8 cellular contexts compared by ENCODE assay signal in genomic region chr17:38752930-38753506, GRCh38. TPM values are rescaled to one million over a fixed set of nuclear protein-coding genes. Genes with fewer than 3 reads are reported as not detected.
DNase-seq lines count a peak whose midpoint lies in the region; TF ChIP-seq lines count a peak whose summit lies in the region.

No MANE protein-coding gene starts in this region.

- peaks cover 31% of the 10 kb centered on the region for H3K27me3 Mint-ChIP-seq in activated T-cell treated with anti-CD3 and anti-CD28 coated beads, Interleukin-2, amount 50 U/mL, for 24 hours

- H3K27ac Mint-ChIP-seq in activated T-cell treated with anti-CD3 and anti-CD28 coated beads, Interleukin-2, amount 50 U/mL, for 24 hours = peak overlapping the region; percentile 99

- peaks cover 56% of the 10 kb centered on the region for H3K4me1 Mint-ChIP-seq in activated T-cell treated with anti-CD3 and anti-CD28 coated beads, Interleukin-2, amount 50 U/mL, for 24 hours (ENCODE audit: low read depth)

- TF ChIP-seq POLR2A in sigmoid colon (IDR thresholded peaks at IDR 0.05) = no peak

- H3K9ac ChIP-seq in fibroblast of lung (ENCODE audit: insufficient read depth, low read length) = peak overlapping the region; percentile 77

- peak overlapping the region; percentile 93 for H3K4me3 Mint-ChIP-seq in activated T-cell treated with anti-CD3 and anti-CD28 coated beads, Interleukin-2, amount 50 U/mL, for 24 hours

- peak overlapping the region; percentile 21 for H2AFZ ChIP-seq in fibroblast of lung (ENCODE audit: low read length)

- no peak for DNase-seq in activated T-cell treated with anti-CD3 and anti-CD28 coated beads, Interleukin-2, amount 50 U/mL, for 24 hours
- DNase-seq in activated T-cell treated with anti-CD3 and anti-CD28 coated beads, Interleukin-2, amount 50 U/mL, for 1 hour = no peak
- DNase-seq in RKO (ENCODE audit: low spot score) (peak; percentile 19), fibroblast of lung (ENCODE audit: low read depth in 2 of 2) (no peak), sigmoid colon (no peak), GM20000 (ENCODE audit: low spot score) (no peak), kidney tubule cell (ENCODE audit: low spot score) (no peak)
- DNase-seq in stimulated activated CD4-positive, alpha-beta T cell treated with anti-CD3 and anti-CD28 coated beads, Interleukin-4, amount 100 ng/mL, for 4 hours = no peak

- no peaks in the 10 kb centered on the region for H3K9me3 Mint-ChIP-seq in activated T-cell treated with anti-CD3 and anti-CD28 coated beads, Interleukin-2, amount 50 U/mL, for 24 hours

- peak overlapping the region; percentile 71 to 85 (median 78) for H3K4me3 ChIP-seq in fibroblast of lung (replicated peaks in 1 of 4; ENCODE audit: control extremely low read depth in 1 of 4, insufficient read depth in 1 of 4, low read depth in 3 of 4, low read length in 4 of 4)
- H3K4me3 ChIP-seq in sigmoid colon = peak overlapping the region; percentile 78 to 92 (median 86)

- H3K27ac ChIP-seq in fibroblast of lung (ENCODE audit: insufficient read depth, low read length) = peak overlapping the region; percentile 80
- peak overlapping the region; percentile 86 to 94 (median 89) for H3K27ac ChIP-seq in sigmoid colon

- TF ChIP-seq EP300 in sigmoid colon (IDR thresholded peaks at IDR 0.05) = no peak

- no peaks in the 10 kb centered on the region for H3K9me3 ChIP-seq in fibroblast of lung (ENCODE audit: control insufficient read depth, insufficient read depth, low read depth, low read length)
- H3K9me3 ChIP-seq in sigmoid colon = no peaks in the 10 kb centered on the region

- intact Hi-C loops in sigmoid colon (cut with DNase I) = loop anchor here (1.0 kb wide), 1 partner anchor 72 kb away; the partner anchor contains the start of gene CWC25

- peak overlapping the region; percentile 86 for H3K4me2 ChIP-seq in fibroblast of lung (ENCODE audit: extremely low read depth, insufficient read depth, low read length)

- peaks cover 22% of the 10 kb centered on the region for H3K79me2 ChIP-seq in fibroblast of lung (ENCODE audit: control insufficient read depth, insufficient read depth, low read length)

- peaks cover 5% of the 10 kb centered on the region for H3K36me3 ChIP-seq in fibroblast of lung (ENCODE audit: control insufficient read depth, insufficient read depth, low read length)
- H3K36me3 ChIP-seq in sigmoid colon = peaks cover 9 to 34% (median 18%) of the 10 kb centered on the region in 4 donors

- WGBS in sigmoid colon, 2 donors = 3 to 7% methylated on average over 32 of the region's 32 CpGs

- H3K27me3 ChIP-seq in fibroblast of lung (ENCODE audit: control insufficient read depth, insufficient read depth, low read length) = no peaks in the 10 kb centered on the region
- H3K27me3 ChIP-seq in sigmoid colon = peaks cover 0 to 17% (median 0%) of the 10 kb centered on the region in 3 donors

- H3K4me1 ChIP-seq in fibroblast of lung (ENCODE audit: control insufficient read depth, extremely low read depth, insufficient read depth, low read length) (peaks cover 2% of the 10 kb centered on the region), sigmoid colon (peaks cover 0 to 53% (median 51%) of the 10 kb centered on the region in 4 donors)

- no peaks in the 10 kb centered on the region for H4K20me1 ChIP-seq in fibroblast of lung (ENCODE audit: control insufficient read depth, extremely low read depth, insufficient read depth, low read length)

- TF ChIP-seq CTCF in fibroblast of lung (conservative IDR thresholded peaks at IDR 0.05 in 1 of 2, IDR thresholded peaks at IDR 0.05 in 1 of 2; ENCODE audit: low read depth in 1 of 2, low read length in 2 of 2) (no peak), sigmoid colon (IDR thresholded peaks at IDR 0.05) (no peak), GM20000 (IDR thresholded peaks at IDR 0.05; ENCODE audit: extremely low read depth, missing control alignments) (no peak)

- H3K36me3 Mint-ChIP-seq in activated T-cell treated with anti-CD3 and anti-CD28 coated beads, Interleukin-2, amount 50 U/mL, for 24 hours (ENCODE audit: low read depth) = peaks cover 59% of the 10 kb centered on the region

RNA-seq across cellular contexts. Expression of gene PSMB3, which starts 0.5 kb away (rescaled TPM):
- 215 and 299 TPM in 2 replicates for total RNA-seq in fibroblast of lung
- polyA plus RNA-seq in fibroblast of lung = 210 and 334 TPM in 2 replicates
- polyA plus RNA-seq in fibroblast of lung (2012) = 196 and 333 TPM in 2 replicates
- 291 and 439 TPM in 2 replicates for polyA minus RNA-seq in fibroblast of lung (ENCODE audit: low replicate concordance)
- 100 to 1,000 TPM; 135 to 198 (median 153) TPM for total RNA-seq in sigmoid colon
- polyA plus RNA-seq in sigmoid colon = 100 to 1,000 TPM; 246 to 280 (median 258) TPM

RNA-seq across cellular contexts. Expression of gene PCGF2, which starts 4.9 kb away (rescaled TPM):
- total RNA-seq in fibroblast of lung = 2.3 and 4.0 TPM in 2 replicates
- 8.0 and 10.5 TPM in 2 replicates for polyA plus RNA-seq in fibroblast of lung
- polyA plus RNA-seq in fibroblast of lung (2012) = 35.7 and 39.0 TPM in 2 replicates
- polyA minus RNA-seq in fibroblast of lung (ENCODE audit: low replicate concordance) = 34.4 and 47.9 TPM in 2 replicates
- total RNA-seq in sigmoid colon = 1 to 10 TPM; 4.3 to 8.9 (median 5.6) TPM
- 10 to 100 TPM; 19.6 to 32.6 (median 22.8) TPM for polyA plus RNA-seq in sigmoid colon

RNA-seq across cellular contexts. Expression of gene CISD3, which starts 22.9 kb away (rescaled TPM):
- 4.0 and 4.4 TPM in 2 replicates for total RNA-seq in fibroblast of lung
- 5.7 and 7.6 TPM in 2 replicates for polyA plus RNA-seq in fibroblast of lung
- polyA plus RNA-seq in fibroblast of lung (2012) = 26.6 and 36.9 TPM in 2 replicates
- polyA minus RNA-seq in fibroblast of lung (ENCODE audit: low replicate concordance) = 14.4 and 14.9 TPM in 2 replicates
- 10 to 100 TPM in 3 of 4 donors, 1 to 10 TPM in 1; 9.2 to 19.3 (median 14.6) TPM for total RNA-seq in sigmoid colon
- polyA plus RNA-seq in sigmoid colon = 100 to 1,000 TPM; 104 to 115 (median 108) TPM

RNA-seq across cellular contexts. Expression of gene PIP4K2B, which starts 46.3 kb away (rescaled TPM):
- total RNA-seq in fibroblast of lung (38.5 and 43.8 TPM in 2 replicates), sigmoid colon (10 to 100 TPM; 44.1 to 50.1 (median 44.6) TPM)
- polyA plus RNA-seq in fibroblast of lung (30.6 and 33.5 TPM in 2 replicates), sigmoid colon (10 to 100 TPM in 1 of 3 donors, 1 to 10 TPM in 2; 5.1 to 21.6 (median 6.6) TPM)
- 34.7 and 34.9 TPM in 2 replicates for polyA plus RNA-seq in fibroblast of lung (2012)
- polyA minus RNA-seq in fibroblast of lung (ENCODE audit: low replicate concordance) = 54.0 and 77.6 TPM in 2 replicates

RNA-seq across cellular contexts. Expression of gene MLLT6, which starts 47.9 kb away (rescaled TPM):
- total RNA-seq in fibroblast of lung (17.7 and 20.0 TPM in 2 replicates), sigmoid colon (10 to 100 TPM; 48.9 to 90.3 (median 69.9) TPM)
- polyA plus RNA-seq in fibroblast of lung (14.3 and 15.4 TPM in 2 replicates), sigmoid colon (10 to 100 TPM; 15.3 to 86.5 (median 16.2) TPM)
- polyA plus RNA-seq in fibroblast of lung (2012) = 14.2 and 18.2 TPM in 2 replicates
- polyA minus RNA-seq in fibroblast of lung (ENCODE audit: low replicate concordance) = 17.6 and 34.5 TPM in 2 replicates
